17 cellular contexts compared by ENCODE assay signal in the genomic region with DNA sequence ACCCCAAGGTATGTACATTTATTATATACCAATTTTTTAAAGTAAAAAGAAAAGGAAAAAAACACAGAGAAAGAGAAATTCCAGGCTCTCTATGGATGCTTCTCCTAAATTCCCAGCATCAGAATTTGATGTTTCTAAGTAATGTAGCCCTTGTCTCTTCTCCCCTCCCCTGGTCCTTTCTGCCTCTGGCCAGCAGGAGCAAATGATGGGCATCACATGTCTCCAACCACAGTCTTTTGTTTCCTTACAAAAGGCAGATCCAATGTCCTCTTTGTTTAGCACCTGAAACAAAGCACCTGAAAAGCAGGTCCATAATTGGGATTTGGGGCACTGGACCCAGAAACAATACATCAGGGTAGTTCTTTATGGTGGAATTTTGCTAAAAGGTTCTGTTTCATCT.
"Had no signal": no experiment of that assay in that cellular context is flagged by ENCODE, and none has a peak within 500 bp of the region (broad histone marks: within the 10 kb centered on the region; RNA-seq: fewer than 3 reads in every experiment).

No MANE protein-coding gene starts in this region.

- ATAC-seq: gastroesophageal sphincter; left ventricle myocardium superior; right lobe of liver; stimulated activated naive CD8-positive, alpha-beta T cell treated with anti-CD3 and anti-CD28 coated beads, Interleukin-15, amount 100 ng/mL, for 72 hours; upper lobe of right lung had no signal

- H3K9me3 ChIP-seq: adrenal gland, ovary, right lobe of liver, upper lobe of right lung had no signal

- H3K4me2 ChIP-seq: smooth muscle cell had no signal

- H3K4me1 ChIP-seq: right lobe of liver, upper lobe of right lung had no signal

- H3K36me3 Mint-ChIP-seq: activated naive CD4-positive, alpha-beta T cell treated with anti-CD3 and anti-CD28 coated beads, Interleukin-2, amount 50 U/mL, for 24 hours had no signal

- H3K27ac Mint-ChIP-seq: activated naive CD4-positive, alpha-beta T cell treated with anti-CD3 and anti-CD28 coated beads, Interleukin-2, amount 50 U/mL, for 24 hours; activated T-helper 2 cell treated with anti-CD3 and anti-CD28 coated beads, Interferon-gamma antibody, Interleukin-2, Interleukin-4, amounts not matched to agents 10 μg/mL and 5 μg/mL and 100 μg/mL, durations not matched to agents 14 hours and 24 hours and 36 hours; nephron progenitor cell; stimulated activated naive CD8-positive, alpha-beta T cell treated with anti-CD3 and anti-CD28 coated beads, Interleukin-15, amount 100 ng/mL, for 72 hours had no signal

- H3K4me3 ChIP-seq: adrenal gland, cardiac muscle cell, gastroesophageal sphincter, ovary, right lobe of liver, smooth muscle cell, upper lobe of right lung had no signal

- H3K27ac ChIP-seq: adrenal gland, cardiac muscle cell, ovary, right lobe of liver, upper lobe of right lung had no signal

- DNase-seq: activated CD4-positive, alpha-beta T cell treated with anti-CD3 and anti-CD28 coated beads for 1 hour; activated CD4-positive, alpha-beta T cell treated with anti-CD3 and anti-CD28 coated beads, Interleukin-2, amount 50 U/mL, for 48 hours; adrenal gland; left ventricle myocardium superior; mesenchymal stem cell; nephron progenitor cell; ovary; right lobe of liver; stimulated activated CD4-positive, alpha-beta T cell treated with anti-CD3 and anti-CD28 coated beads, Interleukin-4, amount 100 ng/mL, for 4 hours; stimulated activated naive CD8-positive, alpha-beta T cell treated with anti-CD3 and anti-CD28 coated beads, Interleukin-15, amount 100 ng/mL, for 72 hours; T1000; upper lobe of right lung had no signal

- H3K4me1 Mint-ChIP-seq: activated naive CD4-positive, alpha-beta T cell treated with anti-CD3 and anti-CD28 coated beads, Interleukin-2, amount 50 U/mL, for 24 hours; stimulated activated naive CD8-positive, alpha-beta T cell treated with anti-CD3 and anti-CD28 coated beads, Interleukin-15, amount 100 ng/mL, for 72 hours had no signal

- H3K9me3 Mint-ChIP-seq: activated naive CD4-positive, alpha-beta T cell treated with anti-CD3 and anti-CD28 coated beads, Interleukin-2, amount 50 U/mL, for 24 hours; activated T-helper 2 cell treated with anti-CD3 and anti-CD28 coated beads, Interferon-gamma antibody, Interleukin-2, Interleukin-4, amounts not matched to agents 10 μg/mL and 5 μg/mL and 100 μg/mL, durations not matched to agents 14 hours and 24 hours and 36 hours; nephron progenitor cell; stimulated activated naive CD8-positive, alpha-beta T cell treated with anti-CD3 and anti-CD28 coated beads, Interleukin-15, amount 100 ng/mL, for 72 hours had no signal

- H3K36me3 ChIP-seq: adrenal gland, cardiac muscle cell, gastroesophageal sphincter, ovary, right lobe of liver, upper lobe of right lung had no signal

- H3K27me3 ChIP-seq: adrenal gland, cardiac muscle cell, gastroesophageal sphincter, ovary, right lobe of liver, upper lobe of right lung had no signal

- H3K4me3 Mint-ChIP-seq: activated naive CD4-positive, alpha-beta T cell treated with anti-CD3 and anti-CD28 coated beads, Interleukin-2, amount 50 U/mL, for 24 hours; nephron progenitor cell; stimulated activated naive CD8-positive, alpha-beta T cell treated with anti-CD3 and anti-CD28 coated beads, Interleukin-15, amount 100 ng/mL, for 72 hours had no signal
